7 cellular contexts compared by ENCODE assay signal in genomic region chr12:51454016-51454415, GRCh38. TPM values are rescaled to one million over a fixed set of nuclear protein-coding genes. Genes with fewer than 3 reads are reported as not detected.
DNase-seq lines count a peak whose midpoint lies in the region; ATAC-seq and TF ChIP-seq lines count a peak whose summit lies in the region.
"Not testable (repeated sequence)": the region's sequence is repeated elsewhere in the genome, so short reads cannot be mapped to it uniquely, and the experiment has no call there.

No MANE protein-coding gene starts in this region.

- not testable (repeated sequence) for H2BK15ac ChIP-seq in neuronal stem cell (ENCODE audit: low read length)

- not testable (repeated sequence) for H3K9me3 ChIP-seq in HUES6 (ENCODE audit: control insufficient read depth, insufficient read depth, low read depth, low read length); iPS-18a (ENCODE audit: control insufficient read depth, low read depth, low read length); lung (ENCODE audit: control insufficient read depth in 2 of 2, insufficient read depth in 1 of 2, low read length in 1 of 2); neuronal stem cell (replicated peaks in 1 of 2; ENCODE audit: control insufficient read depth in 2 of 2, insufficient read depth in 1 of 2, low read depth in 1 of 2, low read length in 2 of 2)

- H3K9me3 Mint-ChIP-seq in GM23338; WTC11; glutamatergic neuron (ENCODE audit: unreplicated experiment): not testable (repeated sequence)

- H4K8ac ChIP-seq in neuronal stem cell (ENCODE audit: low read depth, low read length): not testable (repeated sequence)

- DNase-seq in GM23338 (ENCODE audit: low spot score); WTC11 (ENCODE audit: low spot score); glutamatergic neuron; neuronal stem cell (ENCODE audit: low spot score): not testable (repeated sequence)
- peak; percentile 57 for DNase-seq in lung (ENCODE audit: low spot score)

- H3K27me3 ChIP-seq in GM23338 (ENCODE audit: insufficient read depth); HUES6 (ENCODE audit: control insufficient read depth, insufficient read depth, low read length); iPS-18a (ENCODE audit: control insufficient read depth, insufficient read depth, low read length); lung (ENCODE audit: control insufficient read depth, insufficient read depth); neuronal stem cell (ENCODE audit: control insufficient read depth in 3 of 3, insufficient read depth in 3 of 3, low read depth in 1 of 3, low read length in 3 of 3): not testable (repeated sequence)

- peak overlapping the region; percentile 55 for H3K9ac ChIP-seq in HUES6 (ENCODE audit: low read length)
- H3K9ac ChIP-seq in iPS-18a (ENCODE audit: low read length); neuronal stem cell (ENCODE audit: low read depth, low read length, poor library complexity): not testable (repeated sequence)

- not testable (repeated sequence) for H2BK120ac ChIP-seq in neuronal stem cell (ENCODE audit: low read depth, low read length)

- H3K18ac ChIP-seq in neuronal stem cell (ENCODE audit: low read length): peak overlapping the region; percentile 27

- not testable (repeated sequence) for H2AK5ac ChIP-seq in neuronal stem cell (ENCODE audit: low read depth, low read length)

- not testable (repeated sequence) for H4K91ac ChIP-seq in neuronal stem cell (ENCODE audit: low read depth, low read length, poor library complexity)

- not testable (repeated sequence) for H3F3A ChIP-seq in GM23338 (replicated peaks; ENCODE audit: low read depth)

- not testable (repeated sequence) for H3K36me3 Mint-ChIP-seq in GM23338 (ENCODE audit: low read depth); WTC11; glutamatergic neuron (ENCODE audit: unreplicated experiment)

- not testable (repeated sequence) for H3K36me3 ChIP-seq in GM23338 (ENCODE audit: insufficient read depth); iPS-18a (ENCODE audit: control insufficient read depth, low read depth, low read length); lung (ENCODE audit: control insufficient read depth in 2 of 2, insufficient read depth in 2 of 2, low read length in 2 of 2)
- H3K36me3 ChIP-seq in HUES6 (ENCODE audit: control insufficient read depth, insufficient read depth, low read length): peaks cover 10% of the 10 kb centered on the region; the same call in 1 of the 2 replicates
- peaks cover 0 to 18% of the 10 kb centered on the region in 2 donors for H3K36me3 ChIP-seq in neuronal stem cell (replicated peaks in 1 of 2; ENCODE audit: control insufficient read depth in 2 of 2, insufficient read depth in 2 of 2, low read length in 2 of 2)

- H3K27me3 Mint-ChIP-seq in GM23338 (ENCODE audit: insufficient read depth, low read depth, poor library complexity); WTC11 (ENCODE audit: low read depth); glutamatergic neuron (ENCODE audit: unreplicated experiment): not testable (repeated sequence)

- H3K79me1 ChIP-seq in neuronal stem cell (ENCODE audit: low read depth, low read length): not testable (repeated sequence)

- peak overlapping the region; percentile 8; the same call in 1 of the 2 replicates for H3K4me2 ChIP-seq in GM23338
- not testable (repeated sequence) for H3K4me2 ChIP-seq in neuronal stem cell (ENCODE audit: insufficient read depth, low read length, poor library complexity, severe bottlenecking)

- H3K4me1 Mint-ChIP-seq in GM23338: peaks cover 28% of the 10 kb centered on the region
- peaks cover 43% of the 10 kb centered on the region for H3K4me1 Mint-ChIP-seq in WTC11
- not testable (repeated sequence) for H3K4me1 Mint-ChIP-seq in glutamatergic neuron (ENCODE audit: low read depth, unreplicated experiment)

- not testable (repeated sequence) for H3K9me2 ChIP-seq in GM23338 (ENCODE audit: insufficient read depth)

- H3K4me1 ChIP-seq in GM23338 (ENCODE audit: insufficient read depth): peaks cover 26% of the 10 kb centered on the region
- peaks cover 61% of the 10 kb centered on the region for H3K4me1 ChIP-seq in HUES6 (ENCODE audit: control insufficient read depth, insufficient read depth, low read length)
- H3K4me1 ChIP-seq in iPS-18a (ENCODE audit: control insufficient read depth, low read depth, low read length): peaks cover 16% of the 10 kb centered on the region
- not testable (repeated sequence) for H3K4me1 ChIP-seq in lung (ENCODE audit: control insufficient read depth in 2 of 2, insufficient read depth in 2 of 2, low read length in 2 of 2); neuronal stem cell (ENCODE audit: control insufficient read depth in 2 of 2, insufficient read depth in 1 of 2, low read depth in 1 of 2, low read length in 2 of 2)

- ATAC-seq in GM23338: peak; percentile 43
- ATAC-seq in WTC11; lung (ENCODE audit: insufficient read depth, low FRiP score): not testable (repeated sequence)

- H4K20me1 ChIP-seq in GM23338 (replicated peaks; ENCODE audit: insufficient read depth): not testable (repeated sequence)

- not testable (repeated sequence) for H2BK12ac ChIP-seq in neuronal stem cell (ENCODE audit: low read length)

- H3K23ac ChIP-seq in neuronal stem cell (ENCODE audit: low read depth, low read length, poor library complexity): not testable (repeated sequence)

- not testable (repeated sequence) for TF ChIP-seq CTCF in GM23338 (conservative IDR thresholded peaks at IDR 0.05; ENCODE audit: low read depth in 2 of 2); WTC11 (IDR thresholded peaks at IDR 0.05); glutamatergic neuron (IDR thresholded peaks at IDR 0.05; ENCODE audit: partially characterized antibody, unreplicated experiment); lung (IDR thresholded peaks at IDR 0.05; ENCODE audit: control extremely low read depth, extremely low read depth)

- not testable (repeated sequence) for H3K4me3 Mint-ChIP-seq in GM23338; WTC11; glutamatergic neuron (ENCODE audit: unreplicated experiment)

- H3K27ac ChIP-seq in GM23338 (ENCODE audit: low read depth) (peak overlapping the region; percentile 99), HUES6 (ENCODE audit: low read depth, low read length) (peak overlapping the region; percentile 97), iPS-18a (ENCODE audit: low read length) (peak overlapping the region; percentile 10)
- not testable (repeated sequence) for H3K27ac ChIP-seq in lung (ENCODE audit: low read depth in 1 of 2, low read length in 1 of 2); neuronal stem cell (replicated peaks; ENCODE audit: low read length)

- H2AFZ ChIP-seq in GM23338; neuronal stem cell (ENCODE audit: low read length): not testable (repeated sequence)

- 66 to 84% methylated on average over 7 of the region's 7 CpGs for WGBS in lung, 2 donors
- no CpG with 5 or more reads among the region's 7 CpGs for WGBS in neuronal stem cell (ENCODE audit: extremely low coverage in 2 of 2, insufficient read length in 2 of 2, insufficient replicate concordance in 1 of 2), 2 donors

- CTCF ChIA-PET in WTC11 (lab: Charles Lee): not testable (repeated sequence)

- not testable (repeated sequence) for H3K27ac Mint-ChIP-seq in GM23338
- H3K27ac Mint-ChIP-seq in WTC11 (peak overlapping the region; percentile 94), glutamatergic neuron (ENCODE audit: unreplicated experiment) (peak overlapping the region; percentile 83)

- H3K14ac ChIP-seq in neuronal stem cell (ENCODE audit: low read length): not testable (repeated sequence)

- H3K79me2 ChIP-seq in GM23338 (replicated peaks; ENCODE audit: insufficient read depth): not testable (repeated sequence)

- POLR2A ChIA-PET in WTC11 (lab: Charles Lee): not testable (repeated sequence)

- not testable (repeated sequence) for H3K4ac ChIP-seq in neuronal stem cell (ENCODE audit: low read length)

- not testable (repeated sequence) for H3K4me3 ChIP-seq in GM23338; HUES6 (ENCODE audit: low read depth, low read length); iPS-18a (ENCODE audit: low read length); lung; neuronal stem cell (ENCODE audit: low read length in 2 of 2)

- not testable (repeated sequence) for H2BK5ac ChIP-seq in neuronal stem cell (ENCODE audit: low read length)

RNA-seq across cellular contexts. Expression of gene SLC4A8, which starts 29.4 kb away (rescaled TPM):
- total RNA-seq in GM23338 (2014; rRNA removed; shearing (Covaris generic)): 9.2 and 20.3 TPM in 2 replicates
- polyA plus RNA-seq in GM23338 (2016; fragmentation: Nextera tagmentation; extraction: Ambion mirVana): 4.6 and 7.6 TPM in 2 replicates
- 13.1 to 23.5 TPM (median 16.9 TPM) in 3 replicates for total RNA-seq in WTC11 (2021)
- total RNA-seq in glutamatergic neuron (ENCODE audit: unreplicated experiment): 80.0 TPM
- 10 to 100 TPM in 1 of 2 donors, 1 to 10 TPM in 1; 4.8 to 12.2 TPM for total RNA-seq in lung
- 1 to 10 TPM; 1.1 to 1.2 TPM for polyA plus RNA-seq in lung
- 6.1 TPM for polyA plus RNA-seq in neuronal stem cell (2013, experiment 1 of 2)
- polyA plus RNA-seq in neuronal stem cell (2013, experiment 2 of 2): 6.1 TPM
